ENCODE assay signal across 7 cellular contexts in genomic region chr6:2840794-2841061, GRCh38. TPM values are rescaled to one million over a fixed set of nuclear protein-coding genes. Genes with fewer than 3 reads are reported as not detected.
DNase-seq lines count a peak whose midpoint lies in the region; ATAC-seq, FAIRE-seq and TF ChIP-seq lines count a peak whose summit lies in the region.

No MANE protein-coding gene starts in this region.

- H3K9me1 ChIP-seq in keratinocyte (ENCODE audit: control insufficient read depth, extremely low read depth, insufficient read depth, low read length): peaks cover 4% of the 10 kb centered on the region

- H3K9me3 Mint-ChIP-seq in activated naive CD8-positive, alpha-beta T cell treated with anti-CD3 and anti-CD28 coated beads, Interleukin-2, amount 50 U/mL, for 24 hours: no peaks in the 10 kb centered on the region
- no peaks in the 10 kb centered on the region for H3K9me3 Mint-ChIP-seq in stimulated activated naive B cell treated with anti-CD40 and anti-IgM and Interleukin-4, amounts not matched to agents 10 μg/mL and 1 μg/mL and 100 μg/mL, for 72 hours

- H3K36me3 ChIP-seq in HUES6 (ENCODE audit: control insufficient read depth, insufficient read depth, low read length) (peaks cover 21% of the 10 kb centered on the region), keratinocyte (ENCODE audit: control insufficient read depth in 2 of 2, extremely low read depth in 1 of 2, insufficient read depth in 2 of 2, low read length in 2 of 2) (peaks cover 4 to 12% of the 10 kb centered on the region in 2 experiments), BE2C (no peaks in the 10 kb centered on the region)

- H3K27ac Mint-ChIP-seq in activated naive CD8-positive, alpha-beta T cell treated with anti-CD3 and anti-CD28 coated beads, Interleukin-2, amount 50 U/mL, for 24 hours: peak overlapping the region; percentile 91
- no peak overlapping the region for H3K27ac Mint-ChIP-seq in stimulated activated naive B cell treated with anti-CD40 and anti-IgM and Interleukin-4, amounts not matched to agents 10 μg/mL and 1 μg/mL and 100 μg/mL, for 72 hours

- no peak overlapping the region for H2AFZ ChIP-seq in keratinocyte (ENCODE audit: control insufficient read depth, low read length)

- peaks cover 19% of the 10 kb centered on the region for H3K4me1 ChIP-seq in HUES6 (ENCODE audit: control insufficient read depth, insufficient read depth, low read length)
- H3K4me1 ChIP-seq in keratinocyte (ENCODE audit: control insufficient read depth, extremely low read depth, insufficient read depth, low read length): peaks cover 45% of the 10 kb centered on the region
- H3K4me1 ChIP-seq in BE2C: no peaks in the 10 kb centered on the region

- dilution Hi-C loops in keratinocyte (cut with MboI; ENCODE audit: extremely low pct_ligation_motif_present, low sequenced_read_pairs): no loop called here

- no peak for ATAC-seq in activated naive CD8-positive, alpha-beta T cell treated with anti-CD3 and anti-CD28 coated beads, Interleukin-2, amount 50 U/mL, for 24 hours
- ATAC-seq in stimulated activated naive B cell treated with anti-CD40 and anti-IgM and Interleukin-4, amounts not matched to agents 10 μg/mL and 1 μg/mL and 100 μg/mL, for 72 hours (replicated peaks): no peak
- no peak for ATAC-seq in HG02885 (IDR thresholded peaks at IDR 0.05; ENCODE audit: poor library complexity, unreplicated experiment)

- H3K79me2 ChIP-seq in keratinocyte (ENCODE audit: control insufficient read depth, insufficient read depth, low read length): no peaks in the 10 kb centered on the region

- no peak for TF ChIP-seq CTCF in keratinocyte (optimal IDR thresholded peaks at IDR 0.05 in 1 of 3, IDR thresholded peaks at IDR 0.05 in 1 of 3, conservative IDR thresholded peaks at IDR 0.05 in 1 of 3; ENCODE audit: extremely low read depth in 1 of 3, insufficient read depth in 2 of 3, low read length in 3 of 3)
- no peak for TF ChIP-seq CTCF in BE2C (IDR thresholded peaks at IDR 0.05; ENCODE audit: low read depth, low read length)

- DNase-seq in activated naive CD8-positive, alpha-beta T cell treated with anti-CD3 and anti-CD28 coated beads, Interleukin-2, amount 50 U/mL, for 24 hours: no peak
- DNase-seq in keratinocyte (ENCODE audit: low read depth, low spot score): no peak
- no peak for DNase-seq in stimulated activated naive B cell treated with anti-CD40 and anti-IgM and Interleukin-4, amounts not matched to agents 10 μg/mL and 1 μg/mL and 100 μg/mL, for 72 hours
- no peak for DNase-seq in AML-193 (lab: John Stamatoyannopoulos, UW)
- DNase-seq in BE2C: no peak

- peaks cover 3% of the 10 kb centered on the region; the same call in 1 of the 2 replicates for H3K9me3 ChIP-seq in HUES6 (ENCODE audit: control insufficient read depth, insufficient read depth, low read depth, low read length)
- no peaks in the 10 kb centered on the region for H3K9me3 ChIP-seq in keratinocyte (ENCODE audit: control insufficient read depth, low read depth, low read length)
- no peaks in the 10 kb centered on the region for H3K9me3 ChIP-seq in BE2C

- H3K4me1 Mint-ChIP-seq in activated naive CD8-positive, alpha-beta T cell treated with anti-CD3 and anti-CD28 coated beads, Interleukin-2, amount 50 U/mL, for 24 hours: peaks cover 72% of the 10 kb centered on the region
- H3K4me1 Mint-ChIP-seq in stimulated activated naive B cell treated with anti-CD40 and anti-IgM and Interleukin-4, amounts not matched to agents 10 μg/mL and 1 μg/mL and 100 μg/mL, for 72 hours: peaks cover 30 to 58% of the 10 kb centered on the region in 2 donors

- peak overlapping the region; percentile 82 for H3K4me2 ChIP-seq in keratinocyte (ENCODE audit: control insufficient read depth, extremely low read depth, insufficient read depth, low read depth, low read length)

- H3K27me3 ChIP-seq in HUES6 (ENCODE audit: control insufficient read depth, insufficient read depth, low read length) (no peaks in the 10 kb centered on the region), keratinocyte (ENCODE audit: control insufficient read depth, extremely low read depth, insufficient read depth, low read length) (no peaks in the 10 kb centered on the region), BE2C (no peaks in the 10 kb centered on the region)

- H3K27ac ChIP-seq in HUES6 (ENCODE audit: low read depth, low read length) (0 out of 2 replicates have a peak overlapping the region, but pooled peaks have one; percentile 33), keratinocyte (ENCODE audit: control insufficient read depth, insufficient read depth, low read length) (peak overlapping the region; percentile 86)

- H3K27me3 Mint-ChIP-seq in activated naive CD8-positive, alpha-beta T cell treated with anti-CD3 and anti-CD28 coated beads, Interleukin-2, amount 50 U/mL, for 24 hours: no peaks in the 10 kb centered on the region
- H3K27me3 Mint-ChIP-seq in stimulated activated naive B cell treated with anti-CD40 and anti-IgM and Interleukin-4, amounts not matched to agents 10 μg/mL and 1 μg/mL and 100 μg/mL, for 72 hours: no peaks in the 10 kb centered on the region

- no peak for FAIRE-seq in keratinocyte (lab: Jason Lieb, UNC)

- peak overlapping the region; percentile 90 for H3K4me3 Mint-ChIP-seq in activated naive CD8-positive, alpha-beta T cell treated with anti-CD3 and anti-CD28 coated beads, Interleukin-2, amount 50 U/mL, for 24 hours
- H3K4me3 Mint-ChIP-seq in stimulated activated naive B cell treated with anti-CD40 and anti-IgM and Interleukin-4, amounts not matched to agents 10 μg/mL and 1 μg/mL and 100 μg/mL, for 72 hours: peak overlapping the region; percentile 89 to 94

- H4K20me1 ChIP-seq in keratinocyte (ENCODE audit: control insufficient read depth, extremely low read depth, insufficient read depth, low read length): no peaks in the 10 kb centered on the region

- H3K4me3 ChIP-seq in HUES6 (ENCODE audit: low read depth, low read length): peak overlapping the region; percentile 71
- peak overlapping the region; percentile 48 to 77 (median 60) for H3K4me3 ChIP-seq in keratinocyte (ENCODE audit: control insufficient read depth in 2 of 3, extremely low read depth in 1 of 3, insufficient read depth in 2 of 3, low read depth in 1 of 3, low read length in 3 of 3)
- no peak overlapping the region for H3K4me3 ChIP-seq in BE2C (ENCODE audit: low read depth, low read length)

- H3K9ac ChIP-seq in HUES6 (ENCODE audit: low read length) (no peak overlapping the region), keratinocyte (ENCODE audit: control insufficient read depth, extremely low read depth, insufficient read depth, low read length) (peak overlapping the region; percentile 84)

- H3K36me3 Mint-ChIP-seq in activated naive CD8-positive, alpha-beta T cell treated with anti-CD3 and anti-CD28 coated beads, Interleukin-2, amount 50 U/mL, for 24 hours (ENCODE audit: low read depth): peaks cover 40% of the 10 kb centered on the region
- H3K36me3 Mint-ChIP-seq in stimulated activated naive B cell treated with anti-CD40 and anti-IgM and Interleukin-4, amounts not matched to agents 10 μg/mL and 1 μg/mL and 100 μg/mL, for 72 hours: peaks cover 18 to 28% of the 10 kb centered on the region in 2 donors

RNA-seq across cellular contexts. Expression of gene SERPINB1, which starts 0.9 kb away (rescaled TPM):
- polyA plus RNA-seq in keratinocyte: 38.4 to 76.0 TPM (median 71.9 TPM) in 3 replicates
- 13.5 TPM for polyA plus RNA-seq in keratinocyte (2011; ENCODE audit: low read depth)
- 46.9 and 80.2 TPM in 2 replicates for polyA plus RNA-seq in keratinocyte (2011; cell fraction: cytosol; rRNA removed)
- 31.5 and 46.9 TPM in 2 replicates for polyA plus RNA-seq in keratinocyte (2011; cell fraction: nucleus; rRNA removed)
- polyA plus RNA-seq in keratinocyte (2012; ENCODE audit: low replicate concordance): 8.0 and 64.9 TPM in 2 replicates
- 9.1 to 34.9 TPM (median 24.7 TPM) in 3 replicates for polyA minus RNA-seq in keratinocyte
- polyA minus RNA-seq in keratinocyte (2011; cell fraction: cytosol; rRNA and poly(A)+ RNA removed): 33.0 TPM
- 11.6 and 16.4 TPM in 2 replicates for polyA minus RNA-seq in keratinocyte (2011; cell fraction: nucleus; rRNA and poly(A)+ RNA removed)
- polyA plus RNA-seq in BE2C (2012; ENCODE audit: insufficient read depth, insufficient read length, low read depth): 0.74 TPM
